ENCODE assay signal across 21 cellular contexts in genomic region chr6:97095466-97095865, GRCh38.
DNase-seq lines count a peak whose midpoint lies in the region; ATAC-seq, FAIRE-seq and TF ChIP-seq lines count a peak whose summit lies in the region.
"Had no signal": no experiment of that assay in that cellular context is flagged by ENCODE, and none has a peak within 500 bp of the region (broad histone marks: within the 10 kb centered on the region; RNA-seq: fewer than 3 reads in every experiment).

No MANE protein-coding gene starts in this region.

- no peaks in the 10 kb centered on the region for H3K4me1 ChIP-seq in aorta (ENCODE audit: control insufficient read depth in 1 of 2, insufficient read depth in 2 of 2, low read length in 2 of 2)

- H3K4me3 ChIP-seq in bronchial epithelial cell (ENCODE audit: low read depth, low read length) (no peak overlapping the region), aorta (ENCODE audit: low read length in 2 of 2) (no peak overlapping the region)
- H3K4me3 ChIP-seq: K562 had no signal

- ATAC-seq in aorta (ENCODE audit: low FRiP score) (no peak), HG03565 (IDR thresholded peaks at IDR 0.05; ENCODE audit: unreplicated experiment) (no peak), omental fat pad (ENCODE audit: low FRiP score) (no peak)
- ATAC-seq: K562 had no signal

- H3K9me3 Mint-ChIP-seq in mesothelial cell of epicardium, result no peaks in the 10 kb centered on the region

- H3K4me1 Mint-ChIP-seq in mesothelial cell of epicardium, result peaks cover 69% of the 10 kb centered on the region

- H3K27me3 Mint-ChIP-seq in mesothelial cell of epicardium (ENCODE audit: low read depth), result no peaks in the 10 kb centered on the region

- DNase-seq in ELR (ENCODE audit: low read depth) (peak; percentile 20), NCI-H226 (peak; percentile 71), bronchial epithelial cell (ENCODE audit: low read depth) (peak; percentile 33), mesothelial cell of epicardium (ENCODE audit: low spot score in 2 of 2, unreplicated experiment in 2 of 2) (no peak), aorta (no peak), NCI-H446 treated with DMSO at 0.1 percent for 48 hours (lab: John Stamatoyannopoulos, UW) (no peak), omental fat pad (ENCODE audit: low spot score) (no peak)
- DNase-seq: ACHN, AML-193, DMS79 treated with DMSO at 0.1 percent for 48 hours, GF-D8, NCI-H1105 treated with DMSO at 0.1 percent for 48 hours, NCI-H1694 treated with DMSO at 0.1 percent for 48 hours, NCI-H2107, NCI-H524, SHP77, SK-N-SH had no signal

- WGBS in aorta, 2 donors, result 51 to 59% methylated on average over 3 of the region's 3 CpGs

- H3K27ac ChIP-seq in aorta (ENCODE audit: low read depth in 1 of 2, low read length in 2 of 2), result no peak overlapping the region
- H3K27ac ChIP-seq: C4-2B had no signal

- intact Hi-C loops in aorta (cut with DNase I), result no loop called here

- peak overlapping the region; percentile 75 for H3K27ac Mint-ChIP-seq in mesothelial cell of epicardium

- peak; percentile 50 for FAIRE-seq in bronchial epithelial cell (lab: Jason Lieb, UNC)
- FAIRE-seq: H1, K562 had no signal

- H3K4me3 Mint-ChIP-seq in mesothelial cell of epicardium, result no peak overlapping the region

- H3K36me3 Mint-ChIP-seq in mesothelial cell of epicardium, result no peaks in the 10 kb centered on the region

- H3K36me3 ChIP-seq in bronchial epithelial cell (ENCODE audit: control insufficient read depth, insufficient read depth, low read length) (no peaks in the 10 kb centered on the region), aorta (ENCODE audit: control insufficient read depth in 1 of 2, insufficient read depth in 2 of 2, low read length in 1 of 2) (no peaks in the 10 kb centered on the region)

- no peak for TF ChIP-seq CTCF in bronchial epithelial cell (IDR thresholded peaks at IDR 0.05; ENCODE audit: insufficient read depth, low read length, severe bottlenecking)
- no peak for TF ChIP-seq CTCF in mesothelial cell of epicardium (IDR thresholded peaks at IDR 0.05; ENCODE audit: unreplicated experiment)
- no peak for TF ChIP-seq CTCF in omental fat pad (IDR thresholded peaks at IDR 0.05)

- H3K27me3 ChIP-seq in bronchial epithelial cell (ENCODE audit: control insufficient read depth, insufficient read depth, low read length) (no peaks in the 10 kb centered on the region), aorta (ENCODE audit: control insufficient read depth in 1 of 2, insufficient read depth in 2 of 2, low read length in 1 of 2) (no peaks in the 10 kb centered on the region)

- H3K9me3 ChIP-seq in aorta (ENCODE audit: control insufficient read depth, low read length), result no peaks in the 10 kb centered on the region
- H3K9me3 ChIP-seq: SK-N-SH had no signal

Comparison
In these comparisons a context has a peak if more than half of its experiments do, and no peak if none do; other contexts are left out.
1. DNase-seq: peak in ELR (single experiment), NCI-H226 (single experiment) and bronchial epithelial cell (single experiment); none in mesothelial cell of epicardium (0 of 2), aorta (0 of 2), NCI-H446 treated with DMSO at 0.1 percent for 48 hours (single experiment) and omental fat pad (single experiment).